In genomic region chr20:39152742-39153141, GRCh38 we compare ENCODE assay signal across 31 cellular contexts.
"Had no signal": no experiment of that assay in that cellular context is flagged by ENCODE, and none has a peak within 500 bp of the region (broad histone marks: within the 10 kb centered on the region; RNA-seq: fewer than 3 reads in every experiment).

No MANE protein-coding gene starts in this region.

- DNase-seq: Kasumi-1, KG1, MG63, NCI-H1048, NCI-H1092 treated with DMSO at 0.1 percent for 48 hours, NCI-H1105 treated with DMSO at 0.1 percent for 48 hours, NCI-H1436, NCI-H146, NCI-H1694, NCI-H187, NCI-H1930, NCI-H2029 treated with DMSO at 0.1 percent for 48 hours, NCI-H2081 treated with DMSO at 0.1 percent for 48 hours, NCI-H2107, NCI-H2171 treated with DMSO at 0.1 percent for 48 hours, NCI-H2227 treated with DMSO at 0.1 percent for 48 hours, NCI-H345, NCI-H446, NCI-H524 treated with DMSO at 0.1 percent for 48 hours, NCI-H526 treated with DMSO at 0.1 percent for 48 hours, PC-9, SHP77, SIG-M5, SJCRH30, T-cell had no signal

- H3K4me1 ChIP-seq: SJCRH30 had no signal

- ATAC-seq: Panc1, Right ventricle myocardium inferior, SK-N-SH treated with all-trans-retinoic acid at 6 μM for 48 hours, T-cell had no signal

- H3K36me3 ChIP-seq: MG63, SJCRH30 had no signal

- H2AFZ ChIP-seq: PC-9 had no signal

- H3K27ac ChIP-seq: PC-9, RWPE1, SJCRH30, SK-N-MC had no signal

- H3K4me3 ChIP-seq: MG63, PC-9, SJCRH30, SK-N-MC had no signal

- H3K4me2 ChIP-seq: PC-9 had no signal

- H3K27me3 ChIP-seq: MG63 had no signal

- H3K9me3 ChIP-seq: MG63, SJCRH30 had no signal

- FAIRE-seq: RCC 7860 had no signal
